Comparison of ENCODE assay signal across 21 cellular contexts in genomic region chr9:14633148-14633547, GRCh38.
"Had no signal": no experiment of that assay in that cellular context is flagged by ENCODE, and none has a peak within 500 bp of the region (broad histone marks: within the 10 kb centered on the region; RNA-seq: fewer than 3 reads in every experiment).

No MANE protein-coding gene starts in this region.

- H3K27ac ChIP-seq: coronary artery, heart left ventricle, neutrophil, psoas muscle, right lobe of liver, thoracic aorta, transverse colon had no signal

- H3K4me3 Mint-ChIP-seq: immature natural killer cell; naive B cell; nephron; stimulated activated memory B cell treated with anti-CD40 and anti-IgM and Interleukin-4, amounts not matched to agents 10 μg/mL and 1 μg/mL and 100 μg/mL, for 72 hours; stimulated activated naive CD8-positive, alpha-beta T cell treated with anti-CD3 and anti-CD28 coated beads, Interleukin-15, Interleukin-2, amounts not matched to agents 100 ng/mL and 50 ng/mL, for 24 hours had no signal

- DNase-seq: effector CD4-positive, alpha-beta T cell; foreskin melanocyte; heart left ventricle; hippocampal formation; immature natural killer cell; left colon; left ventricle myocardium superior; mesenchymal stem cell; naive B cell; retina; stimulated activated CD4-positive, alpha-beta T cell treated with anti-CD3 and anti-CD28 coated beads, Interleukin-4, amount 100 ng/mL, for 24 hours; transverse colon had no signal

- H3K27ac Mint-ChIP-seq: immature natural killer cell; naive B cell; nephron; stimulated activated memory B cell treated with anti-CD40 and anti-IgM and Interleukin-4, amounts not matched to agents 10 μg/mL and 1 μg/mL and 100 μg/mL, for 72 hours; stimulated activated naive CD8-positive, alpha-beta T cell treated with anti-CD3 and anti-CD28 coated beads, Interleukin-15, Interleukin-2, amounts not matched to agents 100 ng/mL and 50 ng/mL, for 24 hours had no signal

- H3K27me3 ChIP-seq: heart left ventricle, neutrophil, right lobe of liver, transverse colon had no signal

- H3K36me3 Mint-ChIP-seq: stimulated activated memory B cell treated with anti-CD40 and anti-IgM and Interleukin-4, amounts not matched to agents 10 μg/mL and 1 μg/mL and 100 μg/mL, for 72 hours had no signal

- H3K36me3 ChIP-seq: neutrophil, right lobe of liver, thoracic aorta had no signal

- H3K4me3 ChIP-seq: coronary artery, heart left ventricle, lung, psoas muscle, right lobe of liver, thoracic aorta, transverse colon had no signal

- H3K4me1 Mint-ChIP-seq: nephron had no signal

- H3K9me3 ChIP-seq: neutrophil, psoas muscle, right lobe of liver, thoracic aorta, transverse colon had no signal

- H3K4me1 ChIP-seq: heart left ventricle, psoas muscle, right lobe of liver, transverse colon had no signal

- H3K27me3 Mint-ChIP-seq: naive B cell; stimulated activated memory B cell treated with anti-CD40 and anti-IgM and Interleukin-4, amounts not matched to agents 10 μg/mL and 1 μg/mL and 100 μg/mL, for 72 hours; stimulated activated naive CD8-positive, alpha-beta T cell treated with anti-CD3 and anti-CD28 coated beads, Interleukin-15, Interleukin-2, amounts not matched to agents 100 ng/mL and 50 ng/mL, for 24 hours had no signal

- ATAC-seq: heart left ventricle; left colon; left ventricle myocardium superior; psoas muscle; stimulated activated memory B cell treated with anti-CD40 and anti-IgM and Interleukin-4, amounts not matched to agents 10 μg/mL and 1 μg/mL and 100 μg/mL, for 72 hours had no signal

- H3K9me3 Mint-ChIP-seq: immature natural killer cell; naive B cell; stimulated activated memory B cell treated with anti-CD40 and anti-IgM and Interleukin-4, amounts not matched to agents 10 μg/mL and 1 μg/mL and 100 μg/mL, for 72 hours; stimulated activated naive CD8-positive, alpha-beta T cell treated with anti-CD3 and anti-CD28 coated beads, Interleukin-15, Interleukin-2, amounts not matched to agents 100 ng/mL and 50 ng/mL, for 24 hours had no signal
